Comparison of ENCODE assay signal across 21 cellular contexts in the genomic region with DNA sequence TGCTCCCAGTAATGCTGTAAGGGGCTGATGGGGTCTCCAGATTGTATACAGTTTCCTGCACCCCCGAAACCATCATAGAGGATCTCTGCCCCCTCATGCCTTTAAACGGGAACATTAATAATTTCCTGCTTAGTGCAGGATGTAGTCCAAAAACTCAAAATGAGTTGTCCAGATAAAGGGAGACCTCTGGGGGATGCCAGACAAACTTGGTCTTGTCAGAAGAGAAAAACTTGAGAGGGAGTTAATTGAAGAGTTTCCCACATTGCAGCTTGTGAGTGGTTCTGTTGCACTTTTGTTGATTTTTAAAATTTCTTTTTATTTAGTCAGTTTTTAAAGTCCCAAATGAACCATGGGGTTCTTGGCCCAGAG.
DNase-seq lines count a peak whose midpoint lies in the region; ATAC-seq and TF ChIP-seq lines count a peak whose summit lies in the region.
"Had no signal": no experiment of that assay in that cellular context is flagged by ENCODE, and none has a peak within 500 bp of the region (broad histone marks: within the 10 kb centered on the region; RNA-seq: fewer than 3 reads in every experiment).

No MANE protein-coding gene starts in this region.

- WGBS in heart left ventricle, 4 donors, result 34 to 49% (median 44%) methylated on average over 2 of the region's 2 CpGs

- intact Hi-C loops in heart left ventricle (cut with DNase I), result loop anchor here in 1 of 10 donors (5.0 to 10.0 kb wide), 2 partner anchors 100 to 672 kb away; no protein-coding TSS in a partner anchor

- H3K27me3 Mint-ChIP-seq in brain (no peaks in the 10 kb centered on the region), type B pancreatic cell (peaks cover 4% of the 10 kb centered on the region)
- peaks cover 17 to 50% of the 10 kb centered on the region in 2 donors for H3K27me3 Mint-ChIP-seq in effector memory CD8-positive, alpha-beta T cell

- no peaks in the 10 kb centered on the region for H3K36me3 ChIP-seq in MG63
- H3K36me3 ChIP-seq in heart left ventricle, result no peaks in the 10 kb centered on the region
- H3K36me3 ChIP-seq: Peyer's patch, prostate gland, WERI-Rb-1 had no signal

- peaks cover 0 to 3% (median 0%) of the 10 kb centered on the region in 5 experiments for H3K9me3 Mint-ChIP-seq in brain
- H3K9me3 Mint-ChIP-seq in type B pancreatic cell, result no peaks in the 10 kb centered on the region
- no peaks in the 10 kb centered on the region for H3K9me3 Mint-ChIP-seq in effector memory CD8-positive, alpha-beta T cell
- H3K9me3 Mint-ChIP-seq: activated CD4-positive, alpha-beta T cell treated with anti-CD3 and anti-CD28 coated beads, Interleukin-2, amount 10 ng/mL, durations not matched to agents 7 days and 5 days; activated naive CD4-positive, alpha-beta T cell treated with anti-CD3 and anti-CD28 coated beads, Interleukin-2, amount 50 U/mL, for 24 hours; T-helper 2 cell treated with Interferon-gamma antibody and Interleukin-4, amounts not matched to agents 5 μg/mL and 100 μg/mL, for 36 hours had no signal

- no peak for TF ChIP-seq POLR2A in heart left ventricle (IDR thresholded peaks at IDR 0.05)

- H3K4me1 Mint-ChIP-seq in brain, result peaks cover 94% of the 10 kb centered on the region
- H3K4me1 Mint-ChIP-seq in type B pancreatic cell (ENCODE audit: unreplicated experiment), result peaks cover 49% of the 10 kb centered on the region
- H3K4me1 Mint-ChIP-seq in effector memory CD8-positive, alpha-beta T cell (ENCODE audit: low read depth in 2 of 2), result no peaks in the 10 kb centered on the region
- H3K4me1 Mint-ChIP-seq: activated CD4-positive, alpha-beta T cell treated with anti-CD3 and anti-CD28 coated beads, Interleukin-2, amount 10 ng/mL, durations not matched to agents 7 days and 5 days; activated naive CD4-positive, alpha-beta T cell treated with anti-CD3 and anti-CD28 coated beads, Interleukin-2, amount 50 U/mL, for 24 hours had no signal

- peak; percentile 33 to 70 (median 41) for ATAC-seq in heart left ventricle
- no peak for ATAC-seq in GM19452 (IDR thresholded peaks at IDR 0.05; ENCODE audit: unreplicated experiment)
- no peak for ATAC-seq in effector memory CD8-positive, alpha-beta T cell (replicated peaks)
- no peak for ATAC-seq in HG02571 (IDR thresholded peaks at IDR 0.05; ENCODE audit: unreplicated experiment)

- peak overlapping the region in 4 of 5 experiments; percentile 16 to 81 (median 24) for H3K4me3 Mint-ChIP-seq in brain
- H3K4me3 Mint-ChIP-seq in type B pancreatic cell, result peak overlapping the region; percentile 16
- H3K4me3 Mint-ChIP-seq in effector memory CD8-positive, alpha-beta T cell, result no peak overlapping the region
- H3K4me3 Mint-ChIP-seq: activated CD4-positive, alpha-beta T cell treated with anti-CD3 and anti-CD28 coated beads, Interleukin-2, amount 10 ng/mL, durations not matched to agents 7 days and 5 days; activated naive CD4-positive, alpha-beta T cell treated with anti-CD3 and anti-CD28 coated beads, Interleukin-2, amount 50 U/mL, for 24 hours; T-helper 2 cell treated with Interferon-gamma antibody and Interleukin-4, amounts not matched to agents 5 μg/mL and 100 μg/mL, for 36 hours had no signal

- no peaks in the 10 kb centered on the region; the same call in 1 of the 2 replicates for H3K27me3 ChIP-seq in MG63
- H3K27me3 ChIP-seq in heart left ventricle, result no peaks in the 10 kb centered on the region
- H3K27me3 ChIP-seq: Peyer's patch, testis had no signal

- H3K27ac Mint-ChIP-seq in brain (peak overlapping the region; percentile 79 to 95 (median 95)), type B pancreatic cell (peak overlapping the region; percentile 27)
- H3K27ac Mint-ChIP-seq in effector memory CD8-positive, alpha-beta T cell, result no peak overlapping the region
- H3K27ac Mint-ChIP-seq: activated CD4-positive, alpha-beta T cell treated with anti-CD3 and anti-CD28 coated beads, Interleukin-2, amount 10 ng/mL, durations not matched to agents 7 days and 5 days; activated naive CD4-positive, alpha-beta T cell treated with anti-CD3 and anti-CD28 coated beads, Interleukin-2, amount 50 U/mL, for 24 hours; T-helper 2 cell treated with Interferon-gamma antibody and Interleukin-4, amounts not matched to agents 5 μg/mL and 100 μg/mL, for 36 hours had no signal

- peak; percentile 37 for DNase-seq in MG63
- no peak for DNase-seq in heart left ventricle
- no peak for DNase-seq in type B pancreatic cell (ENCODE audit: extremely low spot score, unreplicated experiment)
- no peak for DNase-seq in effector memory CD8-positive, alpha-beta T cell
- DNase-seq: activated CD4-positive, alpha-beta T cell treated with anti-CD3 and anti-CD28 coated beads, Interleukin-2, amount 10 ng/mL, durations not matched to agents 7 days and 5 days; AML-193; DMS79 treated with DMSO at 0.1 percent for 48 hours; NCI-H510A; NK-92 treated with Interleukin-12 subunit alpha and Interleukin-12 subunit beta, amount 100 ng/mL, for 24 hours; Peyer's patch; stimulated activated CD4-positive, alpha-beta T cell treated with anti-CD3 and anti-CD28 coated beads, Interleukin-1b, Interleukin-23, amount 100 ng/mL, for 48 hours; testis; WERI-Rb-1 had no signal

- H3K4me3 ChIP-seq in MG63, result no peak overlapping the region
- no peak overlapping the region for H3K4me3 ChIP-seq in heart left ventricle
- H3K4me3 ChIP-seq: coronary artery, lung, Peyer's patch, prostate gland, testis had no signal

- H3K9me3 ChIP-seq in MG63 (no peaks in the 10 kb centered on the region), heart left ventricle (no peaks in the 10 kb centered on the region)
- H3K9me3 ChIP-seq: Peyer's patch, prostate gland, testis had no signal

- H3K36me3 Mint-ChIP-seq in brain (no peaks in the 10 kb centered on the region), type B pancreatic cell (peaks cover 3% of the 10 kb centered on the region)
- H3K36me3 Mint-ChIP-seq in effector memory CD8-positive, alpha-beta T cell (ENCODE audit: insufficient read depth), result no peaks in the 10 kb centered on the region
- H3K36me3 Mint-ChIP-seq: activated naive CD4-positive, alpha-beta T cell treated with anti-CD3 and anti-CD28 coated beads, Interleukin-2, amount 50 U/mL, for 24 hours had no signal

- TF ChIP-seq CTCF in brain (conservative IDR thresholded peaks at IDR 0.05) (no peak), heart left ventricle (IDR thresholded peaks at IDR 0.05) (peak in 1 of 12 donors; percentile 6), type B pancreatic cell (conservative IDR thresholded peaks at IDR 0.05) (no peak)

- H3K4me1 ChIP-seq in heart left ventricle, result peaks cover 0 to 51% (median 11%) of the 10 kb centered on the region in 12 donors
- H3K4me1 ChIP-seq: Peyer's patch, prostate gland had no signal

- H3K27ac ChIP-seq in heart left ventricle, result peak overlapping the region in 9 of 12 donors; percentile 26 to 68 (median 45)
- H3K27ac ChIP-seq: Peyer's patch, prostate gland, WERI-Rb-1 had no signal

Comparison
In these comparisons a context has a peak if more than half of its experiments do, and no peak if none do; other contexts are left out.
1. H3K27ac Mint-ChIP-seq: peak in brain (5 of 5) and type B pancreatic cell (single experiment); none in effector memory CD8-positive, alpha-beta T cell (0 of 2).
2. H3K4me3 Mint-ChIP-seq: peak in brain (4 of 5) and type B pancreatic cell (single experiment); none in effector memory CD8-positive, alpha-beta T cell (0 of 2).
3. ATAC-seq: peak in heart left ventricle (4 of 4); none in GM19452 (single experiment), effector memory CD8-positive, alpha-beta T cell (single experiment) and HG02571 (single experiment).